1 cellular context compared by ENCODE assay signal in genomic region chr1:16026302-16026701, GRCh38.
TF ChIP-seq lines count a peak whose summit lies in the region.

No MANE protein-coding gene starts in this region.

TF ChIP-seq in H1, 55 proteins besides CTCF, POLR2A, EP300 and RAD21:
- TF ChIP-seq MAX (IDR thresholded peaks at IDR 0.05) (0 out of 2 replicates have a peak, but pooled peaks have one; percentile 14), RBBP5 (IDR thresholded peaks at IDR 0.05; ENCODE audit: borderline replicate concordance, low read depth, low read length) (0 out of 2 replicates have a peak, but pooled peaks have one; percentile 8)
